Comparison of ENCODE assay signal across 21 cellular contexts in genomic region chr1:236494586-236495207, GRCh38. TPM values are rescaled to one million over a fixed set of nuclear protein-coding genes. Genes with fewer than 3 reads are reported as not detected.
DNase-seq lines count a peak whose midpoint lies in the region; ATAC-seq, FAIRE-seq and TF ChIP-seq lines count a peak whose summit lies in the region.
"Had no signal": no experiment of that assay in that cellular context is flagged by ENCODE, and none has a peak within 500 bp of the region (broad histone marks: within the 10 kb centered on the region; RNA-seq: fewer than 3 reads in every experiment).

No MANE protein-coding gene starts in this region.

- FAIRE-seq in GM19239 (lab: Jason Lieb, UNC): no peak
- FAIRE-seq: endothelial cell of umbilical vein, pancreas had no signal

- no CpG with 5 or more reads among the region's 9 CpGs for WGBS in IMR-90 (ENCODE audit: extremely low coverage in 2 of 2, insufficient read length in 1 of 2), 2 experiments
- WGBS in tibial nerve, 2 donors: 43 to 45% methylated on average over 9 of the region's 9 CpGs

- in situ Hi-C loops in IMR-90 (cut with MboI; ENCODE audit: low sequenced_read_pairs): no loop called here

- H3F3A ChIP-seq in neural progenitor cell (ENCODE audit: low read depth): no peaks in the 10 kb centered on the region

- no peaks in the 10 kb centered on the region; the same call in 1 of the 2 replicates for H3K4me1 ChIP-seq in IMR-90 (ENCODE audit: control insufficient read depth, insufficient read depth, low read length)
- H3K4me1 ChIP-seq in neural progenitor cell: peaks cover 12% of the 10 kb centered on the region
- H3K4me1 ChIP-seq in tibial nerve: no peaks in the 10 kb centered on the region
- no peaks in the 10 kb centered on the region for H3K4me1 ChIP-seq in foreskin keratinocyte

- H3K9ac ChIP-seq in IMR-90 (ENCODE audit: low read depth, low read length) (no peak overlapping the region), SK-N-MC (ENCODE audit: insufficient read length) (peak overlapping the region; percentile 39), neural progenitor cell (no peak overlapping the region)

- no peak overlapping the region; the same call in 1 of the 2 replicates for H3K23ac ChIP-seq in IMR-90 (ENCODE audit: low read depth, low read length)

- TF ChIP-seq RAD21 in IMR-90 (IDR thresholded peaks at IDR 0.05; ENCODE audit: low read length): no peak

- H2AK9ac ChIP-seq in IMR-90 (replicated peaks; ENCODE audit: low read depth, low read length, poor library complexity): no peak overlapping the region

- no peak overlapping the region for H2BK20ac ChIP-seq in IMR-90 (ENCODE audit: low read depth, low read length)

- H4K5ac ChIP-seq in IMR-90 (ENCODE audit: low read depth, low read length): no peak overlapping the region

- no peaks in the 10 kb centered on the region for H3K79me1 ChIP-seq in IMR-90 (ENCODE audit: low read depth in 1 of 2, low read length in 2 of 2)

- H2AK5ac ChIP-seq in IMR-90 (ENCODE audit: low read depth, low read length): no peak overlapping the region

- H3K9me3 ChIP-seq in IMR-90 (ENCODE audit: control insufficient read depth, insufficient read depth, low read length) (no peaks in the 10 kb centered on the region), SK-N-MC (ENCODE audit: low read depth, low read length) (no peaks in the 10 kb centered on the region), neural progenitor cell (ENCODE audit: low read depth) (no peaks in the 10 kb centered on the region), tibial nerve (no peaks in the 10 kb centered on the region)
- H3K9me3 ChIP-seq: pancreas, upper lobe of left lung had no signal

- ATAC-seq in IMR-90 (ENCODE audit: low read depth) (peak; percentile 47), foreskin keratinocyte (no peak)
- ATAC-seq: activated naive CD4-positive, alpha-beta T cell treated with anti-CD3 and anti-CD28 coated beads, Interleukin-2, amount 50 U/mL, for 72 hours; activated T-cell treated with anti-CD3 and anti-CD28 coated beads, Interleukin-2, amount 50 U/mL, for 72 hours; PC-3 had no signal

- H3K27ac ChIP-seq in IMR-90 (ENCODE audit: insufficient read depth, low read length): no peak overlapping the region
- peak overlapping the region; percentile 88 for H3K27ac ChIP-seq in SK-N-MC
- H3K27ac ChIP-seq in neural progenitor cell: no peak overlapping the region
- H3K27ac ChIP-seq in tibial nerve: no peak overlapping the region
- H3K27ac ChIP-seq in foreskin keratinocyte: no peak overlapping the region
- H3K27ac ChIP-seq: pancreas, upper lobe of left lung had no signal

- no peak overlapping the region for H2BK120ac ChIP-seq in IMR-90 (ENCODE audit: low read depth, low read length)

- POLR2A ChIA-PET in IMR-90 (lab: Charles Lee; ENCODE audit: unreplicated experiment): no interaction called here

- H3K4me1 Mint-ChIP-seq in neural progenitor cell: peaks cover 19% of the 10 kb centered on the region

- no peak overlapping the region for H2AFZ ChIP-seq in IMR-90 (replicated peaks; ENCODE audit: low read length, poor library complexity)
- no peak overlapping the region for H2AFZ ChIP-seq in neural progenitor cell (replicated peaks)

- BruUV-seq in IMR-90 (replicated peaks; lab: Mats Ljungman, UMichigan): no TSS peak

- H3K9me3 Mint-ChIP-seq in neural progenitor cell: no peaks in the 10 kb centered on the region
- H3K9me3 Mint-ChIP-seq: activated naive CD4-positive, alpha-beta T cell treated with anti-CD3 and anti-CD28 coated beads, Interleukin-2, amount 50 U/mL, for 72 hours; activated T-cell treated with anti-CD3 and anti-CD28 coated beads, Interleukin-2, amount 50 U/mL, for 72 hours; brain; dendritic cell treated with granulocyte-macrophage colony-stimulating factor and Interleukin-4, amounts not matched to agents 40 ng/mL and 50 ng/mL, for 4 days; stimulated activated naive CD8-positive, alpha-beta T cell treated with anti-CD3 and anti-CD28 coated beads, Interleukin-15, Interleukin-2, amounts not matched to agents 100 ng/mL and 50 ng/mL, for 24 hours had no signal

- H3K4ac ChIP-seq in IMR-90 (ENCODE audit: low read depth, low read length): no peak overlapping the region

- no peaks in the 10 kb centered on the region for H3K79me2 ChIP-seq in neural progenitor cell (ENCODE audit: low read depth)

- H3K36me3 Mint-ChIP-seq in neural progenitor cell: no peaks in the 10 kb centered on the region
- H3K36me3 Mint-ChIP-seq: activated naive CD4-positive, alpha-beta T cell treated with anti-CD3 and anti-CD28 coated beads, Interleukin-2, amount 50 U/mL, for 72 hours; brain had no signal

- H4K91ac ChIP-seq in IMR-90 (ENCODE audit: insufficient read depth, low read depth, low read length): no peak overlapping the region

- no peak for TF ChIP-seq POLR2A in IMR-90 (IDR thresholded peaks at IDR 0.05; ENCODE audit: low read depth, low read length)
- TF ChIP-seq POLR2A in tibial nerve (IDR thresholded peaks at IDR 0.05): no peak

- H3K9me1 ChIP-seq in IMR-90 (ENCODE audit: insufficient read depth, low read length): no peaks in the 10 kb centered on the region

- TF ChIP-seq CTCF in IMR-90 (conservative IDR thresholded peaks at IDR 0.05; ENCODE audit: low read depth, low read length) (no peak), fibroblast of mammary gland (conservative IDR thresholded peaks at IDR 0.05; ENCODE audit: control insufficient read depth, insufficient read depth, low read depth, low read length) (no peak), neural progenitor cell (IDR thresholded peaks at IDR 0.05) (no peak), tibial nerve (IDR thresholded peaks at IDR 0.05) (no peak), foreskin keratinocyte (conservative IDR thresholded peaks at IDR 0.05) (no peak)

- H3K27ac Mint-ChIP-seq in neural progenitor cell: no peak overlapping the region
- H3K27ac Mint-ChIP-seq: activated naive CD4-positive, alpha-beta T cell treated with anti-CD3 and anti-CD28 coated beads, Interleukin-2, amount 50 U/mL, for 72 hours; activated T-cell treated with anti-CD3 and anti-CD28 coated beads, Interleukin-2, amount 50 U/mL, for 72 hours; dendritic cell treated with granulocyte-macrophage colony-stimulating factor and Interleukin-4, amounts not matched to agents 40 ng/mL and 50 ng/mL, for 4 days; stimulated activated naive CD8-positive, alpha-beta T cell treated with anti-CD3 and anti-CD28 coated beads, Interleukin-15, Interleukin-2, amounts not matched to agents 100 ng/mL and 50 ng/mL, for 24 hours had no signal

- no peaks in the 10 kb centered on the region for H3K36me3 ChIP-seq in IMR-90 (ENCODE audit: control insufficient read depth, insufficient read depth, low read length)
- H3K36me3 ChIP-seq in SK-N-MC (ENCODE audit: insufficient read depth, low read length): no peaks in the 10 kb centered on the region
- no peaks in the 10 kb centered on the region for H3K36me3 ChIP-seq in neural progenitor cell
- H3K36me3 ChIP-seq in tibial nerve: no peaks in the 10 kb centered on the region
- H3K36me3 ChIP-seq: pancreas, upper lobe of left lung had no signal

- peaks cover 9% of the 10 kb centered on the region for H3K27me3 Mint-ChIP-seq in neural progenitor cell (ENCODE audit: insufficient read depth, low read depth)
- H3K27me3 Mint-ChIP-seq: brain had no signal

- H3K27me3 ChIP-seq in IMR-90 (ENCODE audit: control insufficient read depth, insufficient read depth, low read length) (peaks cover 2% of the 10 kb centered on the region; the same call in 1 of the 2 replicates), neural progenitor cell (no peaks in the 10 kb centered on the region), tibial nerve (no peaks in the 10 kb centered on the region), foreskin keratinocyte (no peaks in the 10 kb centered on the region)
- H3K27me3 ChIP-seq: pancreas, upper lobe of left lung had no signal

- no peak overlapping the region for H3K18ac ChIP-seq in IMR-90 (ENCODE audit: low read depth, low read length)

- H4K8ac ChIP-seq in IMR-90 (ENCODE audit: low read depth in 2 of 2, low read length in 2 of 2): no peak overlapping the region

- no peak overlapping the region for H3K14ac ChIP-seq in IMR-90 (replicated peaks; ENCODE audit: low read depth, low read length)

- H3K4me3 Mint-ChIP-seq in neural progenitor cell: no peak overlapping the region
- H3K4me3 Mint-ChIP-seq: activated T-cell treated with anti-CD3 and anti-CD28 coated beads, Interleukin-2, amount 50 U/mL, for 72 hours; brain; dendritic cell treated with granulocyte-macrophage colony-stimulating factor and Interleukin-4, amounts not matched to agents 40 ng/mL and 50 ng/mL, for 4 days; stimulated activated naive CD8-positive, alpha-beta T cell treated with anti-CD3 and anti-CD28 coated beads, Interleukin-15, Interleukin-2, amounts not matched to agents 100 ng/mL and 50 ng/mL, for 24 hours had no signal

- no peaks in the 10 kb centered on the region for H4K20me1 ChIP-seq in IMR-90 (ENCODE audit: insufficient read depth, low read length)
- H4K20me1 ChIP-seq in neural progenitor cell (ENCODE audit: low read depth): no peaks in the 10 kb centered on the region

- no peak overlapping the region for H2BK15ac ChIP-seq in IMR-90 (ENCODE audit: low read depth, low read length)

- H3K56ac ChIP-seq in IMR-90 (ENCODE audit: extremely low read depth, insufficient read depth, low read length): no peak overlapping the region

- H3K4me2 ChIP-seq in IMR-90 (ENCODE audit: low read depth, low read length) (peak overlapping the region; percentile 44; the same call in 1 of the 2 replicates), neural progenitor cell (peak overlapping the region; percentile 16)

- dilution Hi-C loops in IMR-90 (cut with HindIII; ENCODE audit: low sequenced_read_pairs, unreplicated experiment): no loop called here

- no peak overlapping the region for H2BK5ac ChIP-seq in IMR-90 (ENCODE audit: low read depth, low read length, poor library complexity, severe bottlenecking)

- TF ChIP-seq EP300 in tibial nerve (IDR thresholded peaks at IDR 0.05): no peak

- CTCF ChIA-PET in IMR-90 (lab: Yijun Ruan, JAX): no interaction called here

- H3K4me3 ChIP-seq in IMR-90 (ENCODE audit: insufficient read depth, low read depth, low read length) (no peak overlapping the region), SK-N-MC (peak overlapping the region; percentile 4; the same call in 1 of the 2 replicates), fibroblast of mammary gland (ENCODE audit: control insufficient read depth, low read depth, low read length) (no peak overlapping the region), neural progenitor cell (no peak overlapping the region), tibial nerve (no peak overlapping the region)
- H3K4me3 ChIP-seq: pancreas, skin epidermis, upper lobe of left lung had no signal

- DNase-seq in IMR-90: peak; percentile 18
- DNase-seq in SK-N-MC (ENCODE audit: low read depth, low spot score): no peak
- peak; percentile 24 for DNase-seq in fibroblast of mammary gland (ENCODE audit: low read depth)
- no peak for DNase-seq in neural progenitor cell (ENCODE audit: low spot score)
- DNase-seq in tibial nerve (ENCODE audit: low spot score in 2 of 2): no peak
- DNase-seq in foreskin keratinocyte: no peak
- DNase-seq in HCEC 1CT: no peak
- no peak for DNase-seq in GM19239 (ENCODE audit: insufficient read length, low spot score)
- DNase-seq: activated CD4-positive, CD25-positive, alpha-beta regulatory T cell; activated T-cell treated with anti-CD3 and anti-CD28 coated beads, Interleukin-2, amount 50 U/mL, for 72 hours; DND-41; NCI-H1092 treated with DMSO at 0.1 percent for 48 hours; pancreas; PC-3; upper lobe of left lung had no signal

- intact Hi-C loops in IMR-90 (cut with micrococcal nuclease): loop anchor here (5.0 kb wide), 1 partner anchor 1103 kb away; no protein-coding TSS in a partner anchor

RNA-seq across cellular contexts. Expression of gene LGALS8, which starts 29.1 kb away (rescaled TPM):
- total RNA-seq in IMR-90 (2012; rRNA removed) (44.7 and 57.7 TPM in 2 replicates), neural progenitor cell (ENCODE audit: low replicate concordance) (17.4 and 28.1 TPM in 2 replicates), tibial nerve (10 to 100 TPM; 62.0 to 93.3 (median 76.8) TPM), foreskin keratinocyte (30.1 and 41.4 TPM in 2 replicates)
- polyA plus RNA-seq in IMR-90 (2012; rRNA removed) (26.2 and 41.3 TPM in 2 replicates), foreskin keratinocyte (13.9 and 33.2 TPM in 2 replicates)
- polyA plus RNA-seq in IMR-90 (2012; cell fraction: cytosol; rRNA removed): 11.6 and 35.4 TPM in 2 replicates
- polyA plus RNA-seq in IMR-90 (2012; cell fraction: nucleus; rRNA removed; ENCODE audit: low replicate concordance): 27.9 and 111 TPM in 2 replicates

Comparison
In these comparisons a context has a peak if more than half of its experiments do, and no peak if none do; other contexts are left out.
1. DNase-seq: peak in IMR-90 (single experiment) and fibroblast of mammary gland (single experiment); none in SK-N-MC (single experiment), neural progenitor cell (single experiment), tibial nerve (0 of 2), foreskin keratinocyte (0 of 2), HCEC 1CT (single experiment) and GM19239 (single experiment).